Comparison of ENCODE assay signal across 13 cellular contexts in genomic region chr12:52837341-52837741, GRCh38. TPM values are rescaled to one million over a fixed set of nuclear protein-coding genes. Genes with fewer than 3 reads are reported as not detected.
A peak's percentile ranks its signal among the peaks of the same experiment; 100 is the strongest.
DNase-seq lines count a peak whose midpoint lies in the region; ATAC-seq and TF ChIP-seq lines count a peak whose summit lies in the region.
"Had no signal": no experiment of that assay in that cellular context is flagged by ENCODE, and none has a peak within 500 bp of the region (broad histone marks: within the 10 kb centered on the region; RNA-seq: fewer than 3 reads in every experiment).

No MANE protein-coding gene starts in this region.

- H3K4me2 ChIP-seq in SK-N-SH, result 0 out of 2 replicates have a peak overlapping the region, but pooled peaks have one; percentile 2

- no peaks in the 10 kb centered on the region for H3K9me3 ChIP-seq in SK-N-SH
- H3K9me3 ChIP-seq: heart right ventricle, ovary had no signal

- peaks cover 5% of the 10 kb centered on the region for H3K27me3 Mint-ChIP-seq in activated CD4-positive, alpha-beta T cell treated with anti-CD3 and anti-CD28 coated beads for 36 hours
- no peaks in the 10 kb centered on the region for H3K27me3 Mint-ChIP-seq in activated CD4-positive, alpha-beta T cell treated with anti-CD3 and anti-CD28 coated beads, Interleukin-2, amount 10 ng/mL, durations not matched to agents 7 days and 5 days

- DNase-seq in activated CD4-positive, alpha-beta T cell treated with anti-CD3 and anti-CD28 coated beads for 36 hours, result peak; percentile 27
- no peak for DNase-seq in activated CD4-positive, alpha-beta T cell treated with anti-CD3 and anti-CD28 coated beads, Interleukin-2, amount 10 ng/mL, durations not matched to agents 7 days and 5 days
- DNase-seq in SK-N-SH (no peak), fibroblast of mammary gland (ENCODE audit: low read depth) (peak; percentile 84), omental fat pad (ENCODE audit: low spot score) (no peak), NCI-H2227 (lab: John Stamatoyannopoulos, UW; ENCODE audit: unreplicated experiment) (no peak), DMS 273 (lab: John Stamatoyannopoulos, UW; ENCODE audit: unreplicated experiment) (no peak)
- DNase-seq in stimulated activated effector memory CD8-positive, alpha-beta T cell treated with anti-CD3 and anti-CD28 coated beads, Interleukin-12 subunit alpha, Interleukin-12 subunit beta, amount 100 ng/mL, for 72 hours (ENCODE audit: low spot score in 2 of 2), result no peak
- DNase-seq: activated effector memory CD4-positive, alpha-beta T cell treated with Interleukin-2 at 50 U/mL for 16 hours; AML-193; heart right ventricle; MM.1S; ovary had no signal

- peaks cover 0 to 9% of the 10 kb centered on the region in 2 experiments; a peak in 1 of 4 replicates for H3K4me1 ChIP-seq in SK-N-SH (ENCODE audit: control insufficient read depth in 1 of 2, insufficient read depth in 2 of 2, low read depth in 1 of 2, low read length in 1 of 2)

- no peak for TF ChIP-seq RAD21 in SK-N-SH (IDR thresholded peaks at IDR 0.05; ENCODE audit: low read length)

- H3K9me3 Mint-ChIP-seq in activated CD4-positive, alpha-beta T cell treated with anti-CD3 and anti-CD28 coated beads for 36 hours (ENCODE audit: low read depth), result no peaks in the 10 kb centered on the region
- no peaks in the 10 kb centered on the region for H3K9me3 Mint-ChIP-seq in activated CD4-positive, alpha-beta T cell treated with anti-CD3 and anti-CD28 coated beads, Interleukin-2, amount 10 ng/mL, durations not matched to agents 7 days and 5 days
- H3K9me3 Mint-ChIP-seq in stimulated activated effector memory CD8-positive, alpha-beta T cell treated with anti-CD3 and anti-CD28 coated beads, Interleukin-12 subunit alpha, Interleukin-12 subunit beta, amount 100 ng/mL, for 72 hours, result no peaks in the 10 kb centered on the region

- H3K27ac ChIP-seq in SK-N-SH (ENCODE audit: low read depth in 2 of 2, low read length in 1 of 2), result no peak overlapping the region
- H3K27ac ChIP-seq: heart right ventricle, ovary had no signal

- no peak overlapping the region for H3K9ac ChIP-seq in SK-N-SH

- H3K27ac Mint-ChIP-seq in activated CD4-positive, alpha-beta T cell treated with anti-CD3 and anti-CD28 coated beads for 36 hours, result peak overlapping the region; percentile 72
- H3K27ac Mint-ChIP-seq in activated CD4-positive, alpha-beta T cell treated with anti-CD3 and anti-CD28 coated beads, Interleukin-2, amount 10 ng/mL, durations not matched to agents 7 days and 5 days, result no peak overlapping the region
- H3K27ac Mint-ChIP-seq in stimulated activated effector memory CD8-positive, alpha-beta T cell treated with anti-CD3 and anti-CD28 coated beads, Interleukin-12 subunit alpha, Interleukin-12 subunit beta, amount 100 ng/mL, for 72 hours, result peak overlapping the region; percentile 91

- CTCF ChIA-PET in activated CD4-positive, alpha-beta T cell treated with anti-CD3 and anti-CD28 coated beads for 36 hours (lab: Charles Lee), result interaction anchor here (0.5 to 0.7 kb wide), 3 partner anchors 32 to 271 kb away, joined by 3 to 4 read pairs (median 3); no protein-coding TSS in a partner anchor
- CTCF ChIA-PET in activated CD4-positive, alpha-beta T cell treated with anti-CD3 and anti-CD28 coated beads, Interleukin-2, amount 10 ng/mL, durations not matched to agents 7 days and 5 days (lab: Charles Lee), result no interaction called here
- CTCF ChIA-PET in SK-N-SH (lab: Yijun Ruan, JAX), result interaction anchor here (1.1 kb wide), 1 partner anchor 465 kb away, joined by 4 read pairs; no protein-coding TSS in a partner anchor

- no peak for TF ChIP-seq EP300 in SK-N-SH (IDR thresholded peaks at IDR 0.05; ENCODE audit: borderline replicate concordance in 1 of 2, low read depth in 1 of 2, low read length in 1 of 2)

- peak overlapping the region; percentile 27; the same call in 1 of the 2 replicates for H2AFZ ChIP-seq in SK-N-SH (ENCODE audit: low read depth)

- 31% methylated on average over 9 of the region's 9 CpGs for WGBS in SK-N-SH (ENCODE audit: low lambda C conversion rate)

- no peak overlapping the region for H3K4me3 Mint-ChIP-seq in activated CD4-positive, alpha-beta T cell treated with anti-CD3 and anti-CD28 coated beads for 36 hours
- H3K4me3 Mint-ChIP-seq in activated CD4-positive, alpha-beta T cell treated with anti-CD3 and anti-CD28 coated beads, Interleukin-2, amount 10 ng/mL, durations not matched to agents 7 days and 5 days, result no peak overlapping the region
- peak overlapping the region; percentile 63 for H3K4me3 Mint-ChIP-seq in stimulated activated effector memory CD8-positive, alpha-beta T cell treated with anti-CD3 and anti-CD28 coated beads, Interleukin-12 subunit alpha, Interleukin-12 subunit beta, amount 100 ng/mL, for 72 hours

- no peak overlapping the region for H3K4me3 ChIP-seq in SK-N-SH (ENCODE audit: low read depth in 2 of 2, low read length in 1 of 2)
- no peak overlapping the region for H3K4me3 ChIP-seq in fibroblast of mammary gland (ENCODE audit: control insufficient read depth, low read depth, low read length)
- H3K4me3 ChIP-seq: heart right ventricle, ovary had no signal

- no peaks in the 10 kb centered on the region for H3K36me3 ChIP-seq in SK-N-SH (replicated peaks in 1 of 2; ENCODE audit: control insufficient read depth in 1 of 2, insufficient read depth in 2 of 2, low read length in 1 of 2)
- H3K36me3 ChIP-seq: heart right ventricle, ovary had no signal

- H4K20me1 ChIP-seq in SK-N-SH (ENCODE audit: insufficient read depth), result no peaks in the 10 kb centered on the region

- H3K36me3 Mint-ChIP-seq in activated CD4-positive, alpha-beta T cell treated with anti-CD3 and anti-CD28 coated beads for 36 hours (ENCODE audit: low read depth), result no peaks in the 10 kb centered on the region
- no peaks in the 10 kb centered on the region for H3K36me3 Mint-ChIP-seq in activated CD4-positive, alpha-beta T cell treated with anti-CD3 and anti-CD28 coated beads, Interleukin-2, amount 10 ng/mL, durations not matched to agents 7 days and 5 days (ENCODE audit: low read depth)
- peaks cover 6% of the 10 kb centered on the region for H3K36me3 Mint-ChIP-seq in stimulated activated effector memory CD8-positive, alpha-beta T cell treated with anti-CD3 and anti-CD28 coated beads, Interleukin-12 subunit alpha, Interleukin-12 subunit beta, amount 100 ng/mL, for 72 hours

- H3K4me1 Mint-ChIP-seq in activated CD4-positive, alpha-beta T cell treated with anti-CD3 and anti-CD28 coated beads for 36 hours, result peaks cover 29% of the 10 kb centered on the region
- peaks cover 22% of the 10 kb centered on the region for H3K4me1 Mint-ChIP-seq in activated CD4-positive, alpha-beta T cell treated with anti-CD3 and anti-CD28 coated beads, Interleukin-2, amount 10 ng/mL, durations not matched to agents 7 days and 5 days
- H3K4me1 Mint-ChIP-seq in stimulated activated effector memory CD8-positive, alpha-beta T cell treated with anti-CD3 and anti-CD28 coated beads, Interleukin-12 subunit alpha, Interleukin-12 subunit beta, amount 100 ng/mL, for 72 hours, result peaks cover 34% of the 10 kb centered on the region

- H3F3A ChIP-seq in SK-N-SH (replicated peaks; ENCODE audit: insufficient read depth), result no peaks in the 10 kb centered on the region

- TF ChIP-seq CTCF in SK-N-SH (IDR thresholded peaks at IDR 0.05) (no peak), fibroblast of mammary gland (conservative IDR thresholded peaks at IDR 0.05; ENCODE audit: control insufficient read depth, insufficient read depth, low read depth, low read length) (no peak), omental fat pad (IDR thresholded peaks at IDR 0.05) (no peak)

- no peaks in the 10 kb centered on the region for H3K9me2 ChIP-seq in SK-N-SH

- peaks cover 13% of the 10 kb centered on the region; the same call in 1 of the 2 replicates for H3K27me3 ChIP-seq in SK-N-SH (ENCODE audit: insufficient read depth)
- H3K27me3 ChIP-seq: ovary had no signal

- intact Hi-C loops in activated CD4-positive, alpha-beta T cell treated with anti-CD3 and anti-CD28 coated beads for 36 hours (cut with DNase I, micrococcal nuclease), result no loop called here

- no peak for ATAC-seq in activated CD4-positive, alpha-beta T cell treated with anti-CD3 and anti-CD28 coated beads for 36 hours
- ATAC-seq in stimulated activated effector memory CD8-positive, alpha-beta T cell treated with anti-CD3 and anti-CD28 coated beads, Interleukin-12 subunit alpha, Interleukin-12 subunit beta, amount 100 ng/mL, for 72 hours, result peak; percentile 35
- ATAC-seq in omental fat pad (ENCODE audit: low FRiP score), result no peak
- ATAC-seq: heart right ventricle had no signal

- POLR2A ChIA-PET in activated CD4-positive, alpha-beta T cell treated with anti-CD3 and anti-CD28 coated beads for 36 hours (lab: Charles Lee), result no interaction called here
- POLR2A ChIA-PET in activated CD4-positive, alpha-beta T cell treated with anti-CD3 and anti-CD28 coated beads, Interleukin-2, amount 10 ng/mL, durations not matched to agents 7 days and 5 days (lab: Charles Lee), result no interaction called here
- POLR2A ChIA-PET in SK-N-SH (lab: Yijun Ruan, JAX), result no interaction called here

- H3K79me2 ChIP-seq in SK-N-SH (ENCODE audit: insufficient read depth), result no peaks in the 10 kb centered on the region

RNA-seq across cellular contexts. Expression of gene KRT79, which starts 3.2 kb away (rescaled TPM):
- total RNA-seq in activated CD4-positive, alpha-beta T cell treated with anti-CD3 and anti-CD28 coated beads for 36 hours, result under 1 TPM; 0.09 to 0.16 TPM
- not detected for total RNA-seq in activated CD4-positive, alpha-beta T cell treated with anti-CD3 and anti-CD28 coated beads, Interleukin-2, amount 10 ng/mL, durations not matched to agents 7 days and 5 days
- polyA plus RNA-seq in SK-N-SH (2012; rRNA removed), result not detected in 2 replicates
- not detected in 2 replicates for polyA plus RNA-seq in SK-N-SH (2012; cell fraction: cytosol; rRNA removed)
- 0.04 TPM in 1 of 2 replicates, not detected in the other for polyA plus RNA-seq in SK-N-SH (2012; cell fraction: nucleus; rRNA removed)
- total RNA-seq in omental fat pad, result 1 to 10 TPM in 2 of 4 donors, under 1 TPM in 1, not detected in 1; 0.46 to 2.8 (median 1.7) TPM
- total RNA-seq: heart right ventricle, ovary had no signal
- polyA plus RNA-seq: ovary had no signal

RNA-seq across cellular contexts. Expression of gene KRT78, which starts 11.5 kb away (rescaled TPM):
- not detected for total RNA-seq in activated CD4-positive, alpha-beta T cell treated with anti-CD3 and anti-CD28 coated beads for 36 hours
- not detected for total RNA-seq in activated CD4-positive, alpha-beta T cell treated with anti-CD3 and anti-CD28 coated beads, Interleukin-2, amount 10 ng/mL, durations not matched to agents 7 days and 5 days
- not detected in 2 replicates for polyA plus RNA-seq in SK-N-SH (2012; rRNA removed)
- not detected in 2 replicates for polyA plus RNA-seq in SK-N-SH (2012; cell fraction: cytosol; rRNA removed)
- not detected in 2 replicates for polyA plus RNA-seq in SK-N-SH (2012; cell fraction: nucleus; rRNA removed)
- 1 to 10 TPM in 1 of 4 donors, not detected in 3; 1.9 TPM for total RNA-seq in omental fat pad
- total RNA-seq: heart right ventricle had no signal
- polyA plus RNA-seq: ovary had no signal

RNA-seq across cellular contexts. Expression of gene KRT4, which starts 23.4 kb away (rescaled TPM):
- not detected for total RNA-seq in activated CD4-positive, alpha-beta T cell treated with anti-CD3 and anti-CD28 coated beads for 36 hours
- total RNA-seq in activated CD4-positive, alpha-beta T cell treated with anti-CD3 and anti-CD28 coated beads, Interleukin-2, amount 10 ng/mL, durations not matched to agents 7 days and 5 days, result not detected
- polyA plus RNA-seq in SK-N-SH (2012; rRNA removed), result not detected in 2 replicates
- polyA plus RNA-seq in SK-N-SH (2012; cell fraction: cytosol; rRNA removed), result not detected in 2 replicates
- 0.06 TPM in 1 of 2 replicates, not detected in the other for polyA plus RNA-seq in SK-N-SH (2012; cell fraction: nucleus; rRNA removed)
- total RNA-seq in omental fat pad, result not detected
- total RNA-seq: heart right ventricle had no signal
- polyA plus RNA-seq: ovary had no signal

RNA-seq across cellular contexts. Expression of gene KRT3, which starts 41.4 kb away (rescaled TPM):
- not detected for total RNA-seq in activated CD4-positive, alpha-beta T cell treated with anti-CD3 and anti-CD28 coated beads for 36 hours
- not detected for total RNA-seq in activated CD4-positive, alpha-beta T cell treated with anti-CD3 and anti-CD28 coated beads, Interleukin-2, amount 10 ng/mL, durations not matched to agents 7 days and 5 days
- polyA plus RNA-seq in SK-N-SH (2012; rRNA removed), result not detected in 2 replicates
- not detected in 2 replicates for polyA plus RNA-seq in SK-N-SH (2012; cell fraction: cytosol; rRNA removed)
- polyA plus RNA-seq in SK-N-SH (2012; cell fraction: nucleus; rRNA removed), result not detected in 2 replicates
- total RNA-seq in omental fat pad, result not detected
- total RNA-seq: heart right ventricle, ovary had no signal
- polyA plus RNA-seq: heart right ventricle, ovary had no signal

Comparison
In these comparisons a context has a peak if more than half of its experiments do, and no peak if none do; other contexts are left out.
1. DNase-seq: peak in activated CD4-positive, alpha-beta T cell treated with anti-CD3 and anti-CD28 coated beads for 36 hours (single experiment) and fibroblast of mammary gland (single experiment); none in activated CD4-positive, alpha-beta T cell treated with anti-CD3 and anti-CD28 coated beads, Interleukin-2, amount 10 ng/mL, durations not matched to agents 7 days and 5 days (single experiment), SK-N-SH (single experiment), stimulated activated effector memory CD8-positive, alpha-beta T cell treated with anti-CD3 and anti-CD28 coated beads, Interleukin-12 subunit alpha, Interleukin-12 subunit beta, amount 100 ng/mL, for 72 hours (0 of 2), omental fat pad (single experiment), NCI-H2227 (single experiment) and DMS 273 (single experiment).